Comparison of ENCODE assay signal across 19 cellular contexts in the genomic region with DNA sequence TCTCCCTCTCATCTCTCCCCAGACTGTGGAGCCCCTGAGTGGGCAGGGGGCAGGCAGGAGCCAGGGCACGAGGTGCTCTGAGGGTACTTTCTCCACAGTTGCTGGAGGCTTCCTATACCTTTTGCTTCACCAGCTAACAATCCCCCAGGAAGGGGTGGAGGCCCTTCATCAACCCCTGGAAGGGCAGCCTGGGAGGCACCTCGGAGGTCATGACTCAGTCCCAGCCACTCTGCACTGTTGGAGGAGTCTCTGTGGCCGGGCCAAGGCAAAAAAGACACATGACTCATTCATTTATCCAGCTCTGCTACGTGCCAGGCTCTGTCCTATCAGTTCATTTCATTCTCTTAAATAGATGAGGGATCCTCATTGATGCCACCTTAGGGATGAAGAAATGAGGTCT. TPM values are rescaled to one million over a fixed set of nuclear protein-coding genes. Genes with fewer than 3 reads are reported as not detected.
DNase-seq lines count a peak whose midpoint lies in the region; ATAC-seq and TF ChIP-seq lines count a peak whose summit lies in the region.
"Had no signal": no experiment of that assay in that cellular context is flagged by ENCODE, and none has a peak within 500 bp of the region (broad histone marks: within the 10 kb centered on the region; RNA-seq: fewer than 3 reads in every experiment).

No MANE protein-coding gene starts in this region.

- DNase-seq in left ventricle myocardium inferior, result no peak
- DNase-seq in Right ventricle myocardium inferior (ENCODE audit: missing footprints), result no peak
- no peak for DNase-seq in RWPE2 (ENCODE audit: low spot score)
- peak; percentile 49 for DNase-seq in fibroblast of peridontal ligament (ENCODE audit: extremely low read depth)
- no peak for DNase-seq in T-helper 2 cell
- no peak for DNase-seq in CD4-positive, alpha-beta memory T cell
- no peak for DNase-seq in DMS153 treated with DMSO at 0.1 percent for 48 hours (lab: John Stamatoyannopoulos, UW; ENCODE audit: unreplicated experiment)
- DNase-seq in activated CD4-positive, CD25-positive, alpha-beta regulatory T cell (lab: John Stamatoyannopoulos, UW), result no peak
- DNase-seq: activated CD4-positive, alpha-beta T cell treated with anti-CD3 and anti-CD28 coated beads for 1 hour; activated T-cell treated with anti-CD3 and anti-CD28 coated beads, Interleukin-2, amount 50 U/mL, for 1 hour; dorsolateral prefrontal cortex; foreskin melanocyte; immature natural killer cell; midbrain; NCI-H1092; NCI-H446; ovary; stimulated activated CD4-positive, alpha-beta T cell treated with anti-CD3 and anti-CD28 coated beads, Interleukin-12 subunit alpha, Interleukin-12 subunit beta, amount 100 ng/mL, for 4 hours; T-helper 1 cell had no signal

- peaks cover 4 to 6% of the 10 kb centered on the region in 2 donors for H3K27me3 Mint-ChIP-seq in CD4-positive, alpha-beta memory T cell

- ATAC-seq in Right ventricle myocardium inferior (no peak), RWPE2 (ENCODE audit: low read depth) (peak; percentile 69)

- no peaks in the 10 kb centered on the region for H3K9me3 ChIP-seq in left ventricle myocardium inferior (replicated peaks)
- H3K9me3 ChIP-seq in RWPE2 (ENCODE audit: severe bottlenecking), result no peaks in the 10 kb centered on the region
- H3K9me3 ChIP-seq in CD4-positive, alpha-beta memory T cell (ENCODE audit: control insufficient read depth in 1 of 2, low read length in 2 of 2), result no peaks in the 10 kb centered on the region
- H3K9me3 ChIP-seq: ovary had no signal

- TF ChIP-seq CTCF in left ventricle myocardium inferior (IDR thresholded peaks at IDR 0.05; ENCODE audit: borderline replicate concordance) (no peak), RWPE2 (IDR thresholded peaks at IDR 0.05; ENCODE audit: poor library complexity, severe bottlenecking) (no peak)

- no peaks in the 10 kb centered on the region for H3K36me3 Mint-ChIP-seq in CD4-positive, alpha-beta memory T cell
- H3K36me3 Mint-ChIP-seq: immature natural killer cell had no signal

- peaks cover 0 to 4% (median 0%) of the 10 kb centered on the region in 8 donors for H3K9me3 Mint-ChIP-seq in CD4-positive, alpha-beta memory T cell
- H3K9me3 Mint-ChIP-seq: immature natural killer cell had no signal

- H3K4me3 ChIP-seq in left ventricle myocardium inferior (no peak overlapping the region), RWPE2 (ENCODE audit: severe bottlenecking) (no peak overlapping the region)
- H3K4me3 ChIP-seq in CD4-positive, alpha-beta memory T cell (ENCODE audit: low read length in 2 of 2), result no peak overlapping the region
- H3K4me3 ChIP-seq: dorsolateral prefrontal cortex, ovary had no signal

- CTCF ChIA-PET in CD4-positive, alpha-beta memory T cell (lab: Charles Lee; ENCODE audit: partially characterized antibody), result no interaction called here

- H3K27ac ChIP-seq in left ventricle myocardium inferior (replicated peaks), result peak overlapping the region; percentile 21
- no peak overlapping the region for H3K27ac ChIP-seq in RWPE2 (ENCODE audit: poor library complexity, severe bottlenecking)
- no peak overlapping the region for H3K27ac ChIP-seq in CD4-positive, alpha-beta memory T cell (ENCODE audit: low read depth, low read length)
- H3K27ac ChIP-seq: dorsolateral prefrontal cortex, ovary had no signal

- peaks cover 33% of the 10 kb centered on the region for H3K4me1 ChIP-seq in left ventricle myocardium inferior
- no peaks in the 10 kb centered on the region for H3K4me1 ChIP-seq in RWPE2 (ENCODE audit: insufficient read depth, poor library complexity, severe bottlenecking)
- no peaks in the 10 kb centered on the region for H3K4me1 ChIP-seq in CD4-positive, alpha-beta memory T cell (ENCODE audit: insufficient read depth, low read length)

- H3K36me3 ChIP-seq in left ventricle myocardium inferior (no peaks in the 10 kb centered on the region), RWPE2 (ENCODE audit: low read depth) (no peaks in the 10 kb centered on the region)
- no peaks in the 10 kb centered on the region for H3K36me3 ChIP-seq in CD4-positive, alpha-beta memory T cell (ENCODE audit: insufficient read depth, low read length)
- H3K36me3 ChIP-seq: ovary had no signal

- H3K27ac Mint-ChIP-seq in CD4-positive, alpha-beta memory T cell, result no peak overlapping the region
- H3K27ac Mint-ChIP-seq: immature natural killer cell had no signal

- POLR2A ChIA-PET in CD4-positive, alpha-beta memory T cell (lab: Charles Lee; ENCODE audit: partially characterized antibody), result no interaction called here

- H3K4me1 Mint-ChIP-seq in CD4-positive, alpha-beta memory T cell, result no peaks in the 10 kb centered on the region
- H3K4me1 Mint-ChIP-seq: immature natural killer cell had no signal

- no peak overlapping the region for H3K4me3 Mint-ChIP-seq in CD4-positive, alpha-beta memory T cell
- H3K4me3 Mint-ChIP-seq: immature natural killer cell had no signal

- no peaks in the 10 kb centered on the region for H3K27me3 ChIP-seq in left ventricle myocardium inferior (ENCODE audit: low read depth)
- H3K27me3 ChIP-seq in RWPE2 (ENCODE audit: insufficient read depth, poor library complexity, severe bottlenecking), result no peaks in the 10 kb centered on the region
- H3K27me3 ChIP-seq in CD4-positive, alpha-beta memory T cell (ENCODE audit: insufficient read depth, low read length), result no peaks in the 10 kb centered on the region
- H3K27me3 ChIP-seq: dorsolateral prefrontal cortex, ovary had no signal

- intact Hi-C loops in left ventricle myocardium inferior (cut with micrococcal nuclease) (no loop called here), Right ventricle myocardium inferior (cut with DNase I) (no loop called here)
- intact Hi-C loops in CD4-positive, alpha-beta memory T cell (cut with micrococcal nuclease), result no loop called here

RNA-seq across cellular contexts. Expression of gene KY, which starts 15.6 kb away (rescaled TPM):
- total RNA-seq in left ventricle myocardium inferior (12.1 TPM), Right ventricle myocardium inferior (16.7 TPM)
- not detected for total RNA-seq in CD4-positive, alpha-beta memory T cell
- polyA plus RNA-seq in CD4-positive, alpha-beta memory T cell, result not detected
- polyA plus RNA-seq: immature natural killer cell had no signal

Comparison
In these comparisons a context has a peak if more than half of its experiments do, and no peak if none do; other contexts are left out.
1. RNA of gene KY, which starts 15.6 kb away (total RNA-seq): 16.7 TPM in Right ventricle myocardium inferior (single experiment) and 12.1 TPM in left ventricle myocardium inferior (single experiment); not detected in CD4-positive, alpha-beta memory T cell; every median in the first group is over 10 times any median in the second.